22 cellular contexts compared by ENCODE assay signal in the genomic region with DNA sequence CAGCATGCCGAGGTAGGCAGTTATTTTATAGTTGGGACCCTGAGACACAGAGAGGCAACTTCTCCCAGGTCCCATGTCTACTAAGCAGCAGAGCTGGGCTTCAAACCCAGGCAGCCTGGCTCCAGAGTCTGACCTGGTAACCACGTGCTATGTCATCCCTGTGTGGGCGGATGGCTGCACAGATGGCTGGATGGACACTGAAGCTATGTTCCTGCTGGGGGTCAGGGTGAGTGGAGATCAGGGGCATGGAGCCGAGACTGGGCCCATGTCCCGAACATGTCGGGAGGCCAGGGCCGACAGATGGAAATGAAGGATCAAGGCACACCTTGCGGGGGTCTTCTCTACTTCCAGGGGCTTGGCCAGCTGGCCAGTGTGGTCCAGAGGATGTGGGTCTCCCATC. TPM values are rescaled to one million over a fixed set of nuclear protein-coding genes. Genes with fewer than 3 reads are reported as not detected.
DNase-seq lines count a peak whose midpoint lies in the region; ATAC-seq and TF ChIP-seq lines count a peak whose summit lies in the region.
"Had no signal": no experiment of that assay in that cellular context is flagged by ENCODE, and none has a peak within 500 bp of the region (broad histone marks: within the 10 kb centered on the region; RNA-seq: fewer than 3 reads in every experiment).

No MANE protein-coding gene starts in this region.

- DNase-seq in AG04450 (ENCODE audit: low read depth, low spot score) (no peak), LHCN-M2 (ENCODE audit: low read depth) (peak; percentile 30), cerebellar cortex (ENCODE audit: low spot score) (peak; percentile 62), osteoblast (ENCODE audit: insufficient read length, low spot score, missing footprints) (no peak), NCI-H446 treated with DMSO at 0.1 percent for 48 hours (lab: John Stamatoyannopoulos, UW) (no peak), activated gamma-delta T cell (lab: John Stamatoyannopoulos, UW) (no peak)
- no peak for DNase-seq in stimulated activated CD4-positive, alpha-beta T cell treated with anti-CD3 and anti-CD28 coated beads, Interleukin-2, amount 100 ng/mL, for 24 hours
- DNase-seq: activated CD4-positive, CD25-positive, alpha-beta regulatory T cell; activated CD8-positive, alpha-beta T cell treated with anti-CD3 and anti-CD28 coated beads, Interleukin-2, amount 10 ng/mL, durations not matched to agents 7 days and 5 days; activated naive CD4-positive, alpha-beta T cell treated with anti-CD3 and anti-CD28 coated beads for 36 hours; activated T-cell treated with anti-CD3 and anti-CD28 coated beads, Interleukin-2, amount 50 U/mL, for 24 hours; cortex of kidney; hypothalamus; mesendoderm; NCI-H1417 treated with DMSO at 0.1 percent for 48 hours; NCI-H2171; NCI-H748 treated with DMSO at 0.1 percent for 48 hours; OCI-M1; SK-N-SH had no signal

- POLR2A ChIA-PET in AG04450 (lab: Yijun Ruan, JAX): no interaction called here

- no peaks in the 10 kb centered on the region for H4K20me1 ChIP-seq in osteoblast (ENCODE audit: insufficient read depth, low read length)

- TF ChIP-seq CTCF in AG04450 (IDR thresholded peaks at IDR 0.05; ENCODE audit: low read depth, low read length): no peak
- TF ChIP-seq CTCF in osteoblast (IDR thresholded peaks at IDR 0.05; ENCODE audit: extremely low read depth, low read depth, low read length): no peak

- H3K4me3 ChIP-seq in AG04450 (ENCODE audit: low read depth, low read length): no peak overlapping the region
- no peak overlapping the region for H3K4me3 ChIP-seq in osteoblast (ENCODE audit: insufficient read depth, low read length)
- H3K4me3 ChIP-seq: ascending aorta had no signal

- H3K36me3 ChIP-seq in osteoblast (ENCODE audit: insufficient read depth, low read length): no peaks in the 10 kb centered on the region
- H3K36me3 ChIP-seq: ascending aorta had no signal

- H3K4me1 ChIP-seq in osteoblast (ENCODE audit: insufficient read depth, low read length): peaks cover 62% of the 10 kb centered on the region

- peaks cover 25% of the 10 kb centered on the region for H3K9me3 ChIP-seq in AG04450 (ENCODE audit: control insufficient read depth, insufficient read depth, low read length)
- peaks cover 5% of the 10 kb centered on the region for H3K9me3 ChIP-seq in osteoblast (ENCODE audit: low read depth, low read length)
- H3K9me3 ChIP-seq: ascending aorta, SK-N-SH had no signal

- H2AFZ ChIP-seq in osteoblast (ENCODE audit: low read length): no peak overlapping the region

- peak overlapping the region; percentile 61 for H3K27ac ChIP-seq in AG04450 (ENCODE audit: low read depth, low read length)
- H3K27ac ChIP-seq in osteoblast (ENCODE audit: low read depth, low read length): peak overlapping the region; percentile 92

- CTCF ChIA-PET in AG04450 (lab: Charles Lee): interaction anchor here (0.7 to 2.1 kb wide), 5 partner anchors 40 to 110 kb away, joined by 3 to 9 read pairs (median 5); no protein-coding TSS in a partner anchor

- no peak overlapping the region for H3K4me2 ChIP-seq in osteoblast (ENCODE audit: insufficient read depth, low read length)
- H3K4me2 ChIP-seq: SK-N-SH had no signal

- no peaks in the 10 kb centered on the region for H3K79me2 ChIP-seq in osteoblast (ENCODE audit: insufficient read depth, low read length)

- ATAC-seq in GM21367 (IDR thresholded peaks at IDR 0.05; ENCODE audit: unreplicated experiment): no peak
- ATAC-seq: activated CD8-positive, alpha-beta T cell treated with anti-CD3 and anti-CD28 coated beads, Interleukin-2, amount 10 ng/mL, durations not matched to agents 7 days and 5 days; naive thymus-derived CD8-positive, alpha-beta T cell had no signal

- H3K27me3 ChIP-seq in AG04450 (ENCODE audit: control insufficient read depth, insufficient read depth, low read length): no peaks in the 10 kb centered on the region
- no peaks in the 10 kb centered on the region for H3K27me3 ChIP-seq in osteoblast (ENCODE audit: insufficient read depth, low read length)
- H3K27me3 ChIP-seq: ascending aorta had no signal

RNA-seq across cellular contexts. Expression of a gene that starts 9.3 kb away (rescaled TPM):
- 15.5 and 23.9 TPM in 2 replicates for polyA plus RNA-seq in AG04450 (2011; rRNA removed)
- polyA minus RNA-seq in AG04450 (2011; rRNA and poly(A)+ RNA removed): 8.4 and 10.4 TPM in 2 replicates
- total RNA-seq in LHCN-M2 (2014; rRNA removed) (0.06 and 0.19 TPM in 2 replicates), osteoblast (46.0 and 54.6 TPM in 2 replicates)
- 0.10 TPM for polyA plus RNA-seq in LHCN-M2 (2012)
- total RNA-seq: activated naive CD4-positive, alpha-beta T cell treated with anti-CD3 and anti-CD28 coated beads for 36 hours had no signal

RNA-seq across cellular contexts. Expression of a gene that starts 59.6 kb away (rescaled TPM):
- 7.1 and 7.5 TPM in 2 replicates for polyA plus RNA-seq in AG04450 (2011; rRNA removed)
- polyA minus RNA-seq in AG04450 (2011; rRNA and poly(A)+ RNA removed): 10.5 and 13.6 TPM in 2 replicates
- total RNA-seq in LHCN-M2 (2014; rRNA removed) (7.1 and 11.3 TPM in 2 replicates), osteoblast (10.9 and 11.2 TPM in 2 replicates)
- 14.2 TPM for polyA plus RNA-seq in LHCN-M2 (2012)

Comparison
In these comparisons a context has a peak if more than half of its experiments do, and no peak if none do; other contexts are left out.
1. DNase-seq: peak in LHCN-M2 (single experiment) and cerebellar cortex (single experiment); none in AG04450 (single experiment), osteoblast (single experiment), NCI-H446 treated with DMSO at 0.1 percent for 48 hours (single experiment), activated gamma-delta T cell (single experiment) and stimulated activated CD4-positive, alpha-beta T cell treated with anti-CD3 and anti-CD28 coated beads, Interleukin-2, amount 100 ng/mL, for 24 hours (0 of 2).
2. RNA of a gene that starts 9.3 kb away (total RNA-seq): 46.0 to 54.6 TPM in osteoblast; 0.06 to 0.19 TPM in LHCN-M2; every median in the first group is over 10 times any median in the second.